Comparison of ENCODE assay signal across 20 cellular contexts in the genomic region with DNA sequence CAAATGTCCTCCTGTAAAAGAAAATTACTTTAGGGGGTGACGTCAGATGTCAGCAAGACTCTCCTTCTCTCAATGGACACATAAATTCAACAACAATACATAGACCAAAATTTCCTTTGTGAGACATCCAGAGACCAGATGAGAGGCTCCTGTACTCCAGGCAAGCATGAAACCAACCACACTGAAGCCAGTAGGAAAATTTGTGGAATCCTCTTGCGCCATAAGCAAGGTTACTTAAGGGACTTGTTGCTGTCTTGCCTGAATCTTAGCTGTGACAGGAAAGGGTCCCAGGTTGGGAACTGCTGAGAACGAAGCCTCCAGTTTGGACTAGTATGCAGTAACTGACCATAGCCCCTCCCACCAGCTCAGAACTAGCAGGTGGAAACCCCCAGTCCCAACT. TPM values are rescaled to one million over a fixed set of nuclear protein-coding genes. Genes with fewer than 3 reads are reported as not detected.
DNase-seq lines count a peak whose midpoint lies in the region; ATAC-seq, FAIRE-seq and TF ChIP-seq lines count a peak whose summit lies in the region.
"Had no signal": no experiment of that assay in that cellular context is flagged by ENCODE, and none has a peak within 500 bp of the region (broad histone marks: within the 10 kb centered on the region; RNA-seq: fewer than 3 reads in every experiment).

No MANE protein-coding gene starts in this region.

- CTCF ChIA-PET in HepG2 (lab: Yijun Ruan, JAX; ENCODE audit: low intra/inter-chr PET ratio, low total read pairs) = no interaction called here

- no peak for TF ChIP-seq RAD21 in HepG2 (CRISPR knock-in tag; IDR thresholded peaks at IDR 0.05)

- 88% methylated on average over 3 of the region's 3 CpGs for WGBS in HepG2 (ENCODE audit: low lambda C conversion rate)
- WGBS in right lobe of liver (ENCODE audit: insufficient coverage, low coverage, low lambda C conversion rate, missing lambda C conversion rate) = 91% methylated on average over 1 of the region's 3 CpGs

- no peak overlapping the region for H2AFZ ChIP-seq in HepG2 (ENCODE audit: low read length)
- H2AFZ ChIP-seq: GM23338, PC-9 had no signal

- H3K27ac ChIP-seq in HepG2 (ENCODE audit: extremely low read length, insufficient read depth, low read length) = no peak overlapping the region
- no peak overlapping the region for H3K27ac ChIP-seq in right lobe of liver
- H3K27ac ChIP-seq: PC-9, SJSA1 had no signal

- no peaks in the 10 kb centered on the region for H3K27me3 ChIP-seq in HepG2 (ENCODE audit: control insufficient read depth in 1 of 2, insufficient read depth in 2 of 2, low read length in 2 of 2)
- H3K27me3 ChIP-seq in right lobe of liver = no peaks in the 10 kb centered on the region
- H3K27me3 ChIP-seq: SJSA1 had no signal

- no peaks in the 10 kb centered on the region for H3K36me3 ChIP-seq in HepG2 (replicated peaks in 1 of 2; ENCODE audit: control insufficient read depth in 1 of 2, insufficient read depth in 2 of 2, low read length in 2 of 2)
- H3K36me3 ChIP-seq in right lobe of liver = no peaks in the 10 kb centered on the region
- H3K36me3 ChIP-seq: SJSA1 had no signal

- no peaks in the 10 kb centered on the region for H3K4me1 Mint-ChIP-seq in progenitor cell of endocrine pancreas (ENCODE audit: low read depth)
- H3K4me1 Mint-ChIP-seq: GM23338 had no signal

- BruUV-seq in HepG2 (replicated peaks; lab: Mats Ljungman, UMichigan) = no TSS peak

- ATAC-seq in HepG2 = no peak
- ATAC-seq in right lobe of liver = no peak
- no peak for ATAC-seq in GM18873 (IDR thresholded peaks at IDR 0.05; ENCODE audit: low FRiP score, unreplicated experiment)
- ATAC-seq: GM23338, HCT116 had no signal

- POLR2A ChIA-PET in HepG2 (lab: Yijun Ruan, JAX) = no interaction called here

- H3K4me2 ChIP-seq in HepG2 (ENCODE audit: low read depth, low read length) = no peak overlapping the region
- H3K4me2 ChIP-seq: GM23338, PC-9 had no signal

- peaks cover 14% of the 10 kb centered on the region for H3K36me3 Mint-ChIP-seq in progenitor cell of endocrine pancreas (ENCODE audit: insufficient read depth)

- H3K9me3 Mint-ChIP-seq in progenitor cell of endocrine pancreas (ENCODE audit: low read depth) = peaks cover 8% of the 10 kb centered on the region
- H3K9me3 Mint-ChIP-seq: GM23338 had no signal

- H4K20me1 ChIP-seq in HepG2 (ENCODE audit: insufficient read depth, low read length) = no peaks in the 10 kb centered on the region

- TF ChIP-seq EP300 in HepG2 (IDR thresholded peaks at IDR 0.05; ENCODE audit: low read depth in 2 of 2, low read length in 2 of 2) (no peak), HepG2 (CRISPR knock-in tag; IDR thresholded peaks at IDR 0.05; ENCODE audit: borderline replicate concordance) (no peak)

- H3K4me3 Mint-ChIP-seq in progenitor cell of endocrine pancreas (ENCODE audit: low read depth) = no peak overlapping the region
- H3K4me3 Mint-ChIP-seq: CD4-positive, alpha-beta T cell; GM23338 had no signal

- in situ Hi-C loops in HepG2 (cut with HindIII; ENCODE audit: extremely low pct_ligation_motif_present, low pct_unique_long_range_greater_than_20kb) = no loop called here

- H3K9me3 ChIP-seq in HepG2 (ENCODE audit: low read length) (no peaks in the 10 kb centered on the region), right lobe of liver (no peaks in the 10 kb centered on the region)
- H3K9me3 ChIP-seq: SJSA1 had no signal

- TF ChIP-seq CTCF in HepG2 (CRISPR knock-in tag; IDR thresholded peaks at IDR 0.05) (no peak), right lobe of liver (IDR thresholded peaks at IDR 0.05) (no peak), progenitor cell of endocrine pancreas (IDR thresholded peaks at IDR 0.05; ENCODE audit: unreplicated experiment) (no peak)

- TF ChIP-seq POLR2A in HepG2 (IDR thresholded peaks at IDR 0.05; ENCODE audit: insufficient read depth in 1 of 2, low read depth in 2 of 2, low read length in 2 of 2) = no peak
- no peak for TF ChIP-seq POLR2A in right lobe of liver (IDR thresholded peaks at IDR 0.05)

- H3K4me1 ChIP-seq in HepG2 (ENCODE audit: insufficient read depth, low read length) = no peaks in the 10 kb centered on the region
- H3K4me1 ChIP-seq in right lobe of liver = no peaks in the 10 kb centered on the region
- H3K4me1 ChIP-seq: SJSA1 had no signal

- intact Hi-C loops in HepG2 (cut with micrococcal nuclease; ENCODE audit: unreplicated experiment) = no loop called here
- intact Hi-C loops in right lobe of liver (cut with DNase I) = no loop called here

- no peaks in the 10 kb centered on the region for H3K79me2 ChIP-seq in HepG2 (ENCODE audit: insufficient read depth, low read length)

- H3K9ac ChIP-seq in HepG2 (ENCODE audit: insufficient read depth, low read depth, low read length) = no peak overlapping the region

- no peaks in the 10 kb centered on the region for H3K27me3 Mint-ChIP-seq in progenitor cell of endocrine pancreas
- H3K27me3 Mint-ChIP-seq: CD4-positive, alpha-beta T cell had no signal

- H3K4me3 ChIP-seq in HepG2 (replicated peaks in 1 of 3; ENCODE audit: insufficient read depth in 1 of 3, low read depth in 2 of 3, low read length in 3 of 3) = no peak overlapping the region
- no peak overlapping the region for H3K4me3 ChIP-seq in right lobe of liver
- H3K4me3 ChIP-seq: GM23338, PC-9, SJSA1 had no signal

- no peak for FAIRE-seq in HepG2 (lab: Jason Lieb, UNC)

- H3K27ac Mint-ChIP-seq in progenitor cell of endocrine pancreas = no peak overlapping the region
- H3K27ac Mint-ChIP-seq: CD4-positive, alpha-beta T cell; GM23338 had no signal

- DNase-seq in HepG2 (ENCODE audit: low spot score) = no peak
- DNase-seq in right lobe of liver = no peak
- DNase-seq in amniotic epithelial cell (ENCODE audit: low read depth) = peak; percentile 37
- peak; percentile 26 for DNase-seq in iris pigment epithelial cell (ENCODE audit: low read depth)
- DNase-seq in RPMI8226 = no peak
- no peak for DNase-seq in progenitor cell of endocrine pancreas (ENCODE audit: low spot score, unreplicated experiment)
- no peak for DNase-seq in ureter (ENCODE audit: low spot score)
- DNase-seq: AML-193; CD4-positive, alpha-beta T cell; KBM-7; MV-4-11; NCI-H1417; NCI-H187 treated with DMSO at 0.1 percent for 48 hours; NCI-H510A; NCI-H774; PC-9 had no signal

TF ChIP-seq in HepG2, 621 proteins besides CTCF, POLR2A, EP300 and RAD21:
- TF ChIP-seq AHR (CRISPR knock-in tag; IDR thresholded peaks at IDR 0.05) = no peak
- TF ChIP-seq CEBPB (IDR thresholded peaks at IDR 0.05; ENCODE audit: borderline replicate concordance, low read depth, low read length) = 0 out of 2 replicates have a peak, but pooled peaks have one; percentile 7
TF ChIP-seq in HepG2: peak in this region for 1.

RNA-seq across cellular contexts. Expression of gene CEP112, which starts 56.0 kb away (rescaled TPM):
- total RNA-seq in HepG2 (2016; rRNA removed; fragmentation: Illumina TruSeq; extraction: Trizol) (2.7 and 3.4 TPM in 2 replicates), right lobe of liver (1 to 10 TPM; 2.2 to 4.6 (median 3.9) TPM), progenitor cell of endocrine pancreas (24.3 and 24.5 TPM in 2 replicates), ureter (18.0 TPM)
- total RNA-seq in HepG2 (2016; cell fraction: cytosol; rRNA removed; fragmentation: Illumina TruSeq; extraction: Trizol; ENCODE audit: low read depth) = 3.5 and 4.8 TPM in 2 replicates
- 1.9 and 2.3 TPM in 2 replicates for total RNA-seq in HepG2 (2016; cell fraction: insoluble cytoplasmic fraction; rRNA removed; fragmentation: Illumina TruSeq; extraction: Trizol)
- 2.1 and 2.2 TPM in 2 replicates for total RNA-seq in HepG2 (2016; cell fraction: membrane; rRNA removed; fragmentation: Illumina TruSeq; extraction: Trizol)
- 5.8 TPM in 2 replicates for total RNA-seq in HepG2 (2016; cell fraction: nucleus; rRNA removed; fragmentation: Illumina TruSeq; extraction: Trizol)
- 1.1 and 1.2 TPM in 2 replicates for polyA plus RNA-seq in HepG2 (2011; rRNA removed)
- 1.0 and 1.1 TPM in 2 replicates for polyA plus RNA-seq in HepG2 (2011; cell fraction: cytosol; rRNA removed)
- polyA plus RNA-seq in HepG2 (2011; cell fraction: nucleus; rRNA removed) = 0.85 and 2.0 TPM in 2 replicates
- 2.5 and 3.1 TPM in 2 replicates for polyA plus RNA-seq in HepG2 (2012)
- polyA plus RNA-seq in HepG2 (2016; cell fraction: cytosol; fragmentation: Illumina TruSeq; extraction: Trizol; ENCODE audit: low read depth) = 0.72 TPM in 2 replicates
- polyA plus RNA-seq in HepG2 (2016; cell fraction: insoluble cytoplasmic fraction; fragmentation: Illumina TruSeq; extraction: Trizol; ENCODE audit: low read depth) = 2.2 and 2.8 TPM in 2 replicates
- 0.88 and 0.91 TPM in 2 replicates for polyA plus RNA-seq in HepG2 (2016; cell fraction: membrane; fragmentation: Illumina TruSeq; extraction: Trizol; ENCODE audit: low read depth)
- polyA plus RNA-seq in HepG2 (2016; cell fraction: nucleus; fragmentation: Illumina TruSeq; extraction: Trizol; ENCODE audit: insufficient read depth, low read depth) = 2.9 and 3.7 TPM in 2 replicates
- polyA minus RNA-seq in HepG2 (2011; rRNA and poly(A)+ RNA removed; ENCODE audit: low replicate concordance) = 0.40 and 1.5 TPM in 2 replicates
- 1.1 and 2.5 TPM in 2 replicates for polyA minus RNA-seq in HepG2 (2011; cell fraction: cytosol; rRNA and poly(A)+ RNA removed)
- 11.3 and 12.9 TPM in 2 replicates for polyA minus RNA-seq in HepG2 (2011; cell fraction: nucleus; rRNA and poly(A)+ RNA removed)

Comparison
In these comparisons a context has a peak if more than half of its experiments do, and no peak if none do; other contexts are left out.
1. DNase-seq: peak in amniotic epithelial cell (single experiment) and iris pigment epithelial cell (single experiment); none in HepG2 (single experiment), right lobe of liver (0 of 3), RPMI8226 (single experiment), progenitor cell of endocrine pancreas (single experiment) and ureter (single experiment).